ENCODE assay signal across 32 cellular contexts in genomic region chr6:147392917-147393625, GRCh38.
A peak's percentile ranks its signal among the peaks of the same experiment; 100 is the strongest.
DNase-seq lines count a peak whose midpoint lies in the region; ATAC-seq and TF ChIP-seq lines count a peak whose summit lies in the region.
"Had no signal": no experiment of that assay in that cellular context is flagged by ENCODE, and none has a peak within 500 bp of the region (broad histone marks: within the 10 kb centered on the region; RNA-seq: fewer than 3 reads in every experiment).

No MANE protein-coding gene starts in this region.

- H3K4me3 ChIP-seq in MM.1S (ENCODE audit: low read length): no peak overlapping the region
- H3K4me3 ChIP-seq: cardiac muscle cell, coronary artery, ovary, SJSA1 had no signal

- ATAC-seq in GM21723 (IDR thresholded peaks at IDR 0.05; ENCODE audit: unreplicated experiment): peak; percentile 72
- ATAC-seq in HG03432 (IDR thresholded peaks at IDR 0.05; ENCODE audit: unreplicated experiment): peak; percentile 73
- ATAC-seq in memory B cell (ENCODE audit: low read depth): peak; percentile 53
- no peak for ATAC-seq in HG03354 (IDR thresholded peaks at IDR 0.05; ENCODE audit: poor library complexity, severe bottlenecking, unreplicated experiment)
- no peak for ATAC-seq in HG02642 (IDR thresholded peaks at IDR 0.05; ENCODE audit: poor library complexity, unreplicated experiment)
- ATAC-seq: left colon; stimulated activated naive B cell treated with anti-CD40 and anti-IgM and Interleukin-4, amounts not matched to agents 10 μg/mL and 1 μg/mL and 100 μg/mL, for 72 hours had no signal

- no peaks in the 10 kb centered on the region for H3K36me3 Mint-ChIP-seq in memory B cell
- H3K36me3 Mint-ChIP-seq: activated naive CD8-positive, alpha-beta T cell treated with anti-CD3 and anti-CD28 coated beads, Interleukin-2, amount 10 ng/mL, durations not matched to agents 7 days and 5 days; immature natural killer cell; stimulated activated naive B cell treated with anti-CD40 and anti-IgM and Interleukin-4, amounts not matched to agents 10 μg/mL and 1 μg/mL and 100 μg/mL, for 72 hours had no signal

- no peaks in the 10 kb centered on the region for H3K9me3 ChIP-seq in MM.1S (replicated peaks; ENCODE audit: insufficient read depth, low read length)
- H3K9me3 ChIP-seq: ovary, SJSA1 had no signal

- no peak overlapping the region for H3K27ac Mint-ChIP-seq in memory B cell
- H3K27ac Mint-ChIP-seq: activated CD4-positive, alpha-beta T cell treated with anti-CD3 and anti-CD28 coated beads, Interleukin-2, amount 10 ng/mL, durations not matched to agents 24 days and 14 days; activated naive CD8-positive, alpha-beta T cell treated with anti-CD3 and anti-CD28 coated beads, Interleukin-2, amount 10 ng/mL, durations not matched to agents 7 days and 5 days; H9; stimulated activated naive B cell treated with anti-CD40 and anti-IgM and Interleukin-4, amounts not matched to agents 10 μg/mL and 1 μg/mL and 100 μg/mL, for 72 hours had no signal

- H3K9me2 ChIP-seq in MM.1S (replicated peaks; ENCODE audit: insufficient read depth, low read length): no peaks in the 10 kb centered on the region

- H3K36me3 ChIP-seq in MM.1S (replicated peaks; ENCODE audit: insufficient read depth, low read length): no peaks in the 10 kb centered on the region
- H3K36me3 ChIP-seq: cardiac muscle cell, ovary, SJSA1, WERI-Rb-1 had no signal

- no peaks in the 10 kb centered on the region for H3K79me2 ChIP-seq in MM.1S (ENCODE audit: low read length)

- H4K20me1 ChIP-seq in MM.1S (ENCODE audit: insufficient read depth, low read length): no peaks in the 10 kb centered on the region

- peaks cover 9% of the 10 kb centered on the region for H3K4me1 Mint-ChIP-seq in memory B cell
- H3K4me1 Mint-ChIP-seq: activated CD4-positive, alpha-beta T cell treated with anti-CD3 and anti-CD28 coated beads, Interleukin-2, amount 10 ng/mL, durations not matched to agents 24 days and 14 days; activated naive CD8-positive, alpha-beta T cell treated with anti-CD3 and anti-CD28 coated beads, Interleukin-2, amount 10 ng/mL, durations not matched to agents 7 days and 5 days; immature natural killer cell had no signal

- no peak overlapping the region for H3K9ac ChIP-seq in MM.1S (ENCODE audit: low read length)

- H2AFZ ChIP-seq in MM.1S (ENCODE audit: low read length): no peak overlapping the region

- peak; percentile 3 for DNase-seq in DMS 273 (lab: John Stamatoyannopoulos, UW; ENCODE audit: unreplicated experiment)
- no peak for DNase-seq in DMS 273 treated with DMSO at 0.1 percent for 48 hours (lab: John Stamatoyannopoulos, UW)
- DNase-seq in memory B cell (ENCODE audit: low spot score in 2 of 2): no peak
- no peak for DNase-seq in MM.1S
- DNase-seq: activated CD4-positive, alpha-beta T cell treated with anti-CD3 and anti-CD28 coated beads, Interleukin-2, amount 10 ng/mL, durations not matched to agents 24 days and 14 days; activated effector memory CD4-positive, alpha-beta T cell treated with anti-CD3 and anti-CD28 coated beads, Interleukin-2, amount 50 U/mL, for 16 hours; activated naive CD8-positive, alpha-beta T cell treated with anti-CD3 and anti-CD28 coated beads, Interleukin-2, amount 10 ng/mL, durations not matched to agents 7 days and 5 days; activated T-cell treated with anti-CD3 and anti-CD28 coated beads, Interleukin-2, amount 50 U/mL, for 1 hour; C1 segment of cervical spinal cord; DND-41; effector memory CD4-positive, alpha-beta T cell; GF-D8; H9; immature natural killer cell; IMR-90; left colon; NCI-H146; NCI-H2107; NCI-H510A; ovary; RPMI8226; stimulated activated naive B cell treated with anti-CD40 and anti-IgM and Interleukin-4, amounts not matched to agents 10 μg/mL and 1 μg/mL and 100 μg/mL, for 72 hours; WERI-Rb-1 had no signal

- no peaks in the 10 kb centered on the region for H3F3A ChIP-seq in MM.1S (ENCODE audit: insufficient read depth, low read length)

- no peak overlapping the region for H3K4me2 ChIP-seq in MM.1S (ENCODE audit: low read depth, low read length)

- H3K4me3 Mint-ChIP-seq in memory B cell: no peak overlapping the region
- H3K4me3 Mint-ChIP-seq: activated CD4-positive, alpha-beta T cell treated with anti-CD3 and anti-CD28 coated beads, Interleukin-2, amount 10 ng/mL, durations not matched to agents 24 days and 14 days; activated naive CD8-positive, alpha-beta T cell treated with anti-CD3 and anti-CD28 coated beads, Interleukin-2, amount 10 ng/mL, durations not matched to agents 7 days and 5 days; H9; immature natural killer cell; neural crest cell; stimulated activated naive B cell treated with anti-CD40 and anti-IgM and Interleukin-4, amounts not matched to agents 10 μg/mL and 1 μg/mL and 100 μg/mL, for 72 hours had no signal

- peaks cover 7% of the 10 kb centered on the region for H3K27me3 Mint-ChIP-seq in memory B cell
- H3K27me3 Mint-ChIP-seq: activated CD4-positive, alpha-beta T cell treated with anti-CD3 and anti-CD28 coated beads, Interleukin-2, amount 10 ng/mL, durations not matched to agents 24 days and 14 days had no signal

- no peaks in the 10 kb centered on the region for H3K27me3 ChIP-seq in MM.1S (replicated peaks; ENCODE audit: insufficient read depth, low read length)
- H3K27me3 ChIP-seq: cardiac muscle cell, ovary, SJSA1 had no signal

- no peaks in the 10 kb centered on the region for H3K4me1 ChIP-seq in MM.1S (ENCODE audit: low read length)
- H3K4me1 ChIP-seq: SJSA1 had no signal

- H3K9me3 Mint-ChIP-seq in memory B cell: no peaks in the 10 kb centered on the region
- H3K9me3 Mint-ChIP-seq: activated CD4-positive, alpha-beta T cell treated with anti-CD3 and anti-CD28 coated beads, Interleukin-2, amount 10 ng/mL, durations not matched to agents 24 days and 14 days; activated naive CD8-positive, alpha-beta T cell treated with anti-CD3 and anti-CD28 coated beads, Interleukin-2, amount 10 ng/mL, durations not matched to agents 7 days and 5 days; H9; immature natural killer cell; neural crest cell; stimulated activated naive B cell treated with anti-CD40 and anti-IgM and Interleukin-4, amounts not matched to agents 10 μg/mL and 1 μg/mL and 100 μg/mL, for 72 hours had no signal

- no peak for TF ChIP-seq CTCF in MM.1S (IDR thresholded peaks at IDR 0.05; ENCODE audit: low read length)

- H3K27ac ChIP-seq in MM.1S (ENCODE audit: low read length): no peak overlapping the region
- H3K27ac ChIP-seq: 22Rv1, cardiac muscle cell, coronary artery, ovary, SJSA1, WERI-Rb-1 had no signal

Comparison
In these comparisons a context has a peak if more than half of its experiments do, and no peak if none do; other contexts are left out.
1. ATAC-seq: peak in GM21723 (single experiment), HG03432 (single experiment) and memory B cell (single experiment); none in HG03354 (single experiment) and HG02642 (single experiment).